13 cellular contexts compared by ENCODE assay signal in genomic region chr12:128079-128478, GRCh38.
"Had no signal": no experiment of that assay in that cellular context is flagged by ENCODE, and none has a peak within 500 bp of the region (broad histone marks: within the 10 kb centered on the region; RNA-seq: fewer than 3 reads in every experiment).

No MANE protein-coding gene starts in this region.

- H3K4me1 ChIP-seq: psoas muscle had no signal

- H3K27me3 ChIP-seq: dorsolateral prefrontal cortex had no signal

- H3K9me3 ChIP-seq: psoas muscle had no signal

- H3K27ac ChIP-seq: dorsolateral prefrontal cortex, psoas muscle, VCaP had no signal

- DNase-seq: activated CD4-positive, alpha-beta memory T cell treated with anti-CD3 and anti-CD28 coated beads, Interleukin-2, amount 10 ng/mL, durations not matched to agents 7 days and 5 days; activated CD4-positive, alpha-beta T cell treated with anti-CD3 and anti-CD28 coated beads for 36 hours; activated gamma-delta T cell; activated T-cell treated with anti-CD3 and anti-CD28 coated beads, Interleukin-2, amount 50 U/mL, for 48 hours; dorsolateral prefrontal cortex; kidney glomerular epithelial cell; mammary epithelial cell; occipital lobe; psoas muscle; stimulated activated CD4-positive, alpha-beta T cell treated with anti-CD3 and anti-CD28 coated beads, Interleukin-12 subunit alpha, Interleukin-12 subunit beta, amount 100 ng/mL, for 4 hours; stimulated activated naive CD4-positive, alpha-beta T cell treated with Interleukin-2 at 50 U/mL for 16 hours; T1000 had no signal

- H3K4me3 ChIP-seq: dorsolateral prefrontal cortex, psoas muscle had no signal
